2 cellular contexts compared by ENCODE assay signal in genomic region chr1:114820392-114820791, GRCh38.
A peak's percentile ranks its signal among the peaks of the same experiment; 100 is the strongest.
TF ChIP-seq lines count a peak whose summit lies in the region.

No MANE protein-coding gene starts in this region.

TF ChIP-seq in A549, 52 proteins besides CTCF, POLR2A, EP300 and RAD21:
- TF ChIP-seq ZC3H11A (IDR thresholded peaks at IDR 0.05): no peak
- TF ChIP-seq, protein P1, sequence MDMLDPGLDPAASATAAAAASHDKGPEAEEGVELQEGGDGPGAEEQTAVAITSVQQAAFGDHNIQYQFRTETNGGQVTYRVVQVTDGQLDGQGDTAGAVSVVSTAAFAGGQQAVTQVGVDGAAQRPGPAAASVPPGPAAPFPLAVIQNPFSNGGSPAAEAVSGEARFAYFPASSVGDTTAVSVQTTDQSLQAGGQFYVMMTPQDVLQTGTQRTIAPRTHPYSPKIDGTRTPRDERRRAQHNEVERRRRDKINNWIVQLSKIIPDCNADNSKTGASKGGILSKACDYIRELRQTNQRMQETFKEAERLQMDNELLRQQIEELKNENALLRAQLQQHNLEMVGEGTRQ (IDR thresholded peaks at IDR 0.05): peak; percentile 36

TF ChIP-seq in GM12878, 131 proteins besides CTCF, POLR2A, EP300 and RAD21:
- TF ChIP-seq, protein P2, sequence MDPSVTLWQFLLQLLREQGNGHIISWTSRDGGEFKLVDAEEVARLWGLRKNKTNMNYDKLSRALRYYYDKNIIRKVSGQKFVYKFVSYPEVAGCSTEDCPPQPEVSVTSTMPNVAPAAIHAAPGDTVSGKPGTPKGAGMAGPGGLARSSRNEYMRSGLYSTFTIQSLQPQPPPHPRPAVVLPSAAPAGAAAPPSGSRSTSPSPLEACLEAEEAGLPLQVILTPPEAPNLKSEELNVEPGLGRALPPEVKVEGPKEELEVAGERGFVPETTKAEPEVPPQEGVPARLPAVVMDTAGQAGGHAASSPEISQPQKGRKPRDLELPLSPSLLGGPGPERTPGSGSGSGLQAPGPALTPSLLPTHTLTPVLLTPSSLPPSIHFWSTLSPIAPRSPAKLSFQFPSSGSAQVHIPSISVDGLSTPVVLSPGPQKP (IDR thresholded peaks at IDR 0.05; ENCODE audit: low read depth, low read length): no peak
- TF ChIP-seq RAD51 (IDR thresholded peaks at IDR 0.05): peak; percentile 37; the same call in 1 of the 2 replicates
